ENCODE assay signal across 15 cellular contexts in the genomic region with DNA sequence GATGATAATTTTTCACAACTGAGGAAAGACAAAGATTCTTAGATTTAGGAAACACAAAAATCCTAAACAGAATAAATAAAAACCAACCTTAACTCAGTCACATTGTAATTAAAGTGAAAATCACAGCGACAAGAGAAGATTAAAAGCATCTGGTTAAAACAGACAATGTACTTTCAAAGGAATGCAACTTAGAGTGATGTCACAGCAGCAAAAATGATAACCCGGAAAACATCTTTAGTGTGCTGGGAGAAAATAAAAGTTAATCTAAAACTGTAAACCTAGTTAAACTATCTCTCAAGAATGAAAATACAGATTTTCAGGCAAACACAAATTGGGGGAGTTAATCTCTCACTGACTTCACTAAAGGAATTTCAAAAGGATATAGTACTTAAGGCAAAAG.
"Had no signal": no experiment of that assay in that cellular context is flagged by ENCODE, and none has a peak within 500 bp of the region (broad histone marks: within the 10 kb centered on the region; RNA-seq: fewer than 3 reads in every experiment).

No MANE protein-coding gene starts in this region.

- DNase-seq: activated CD4-positive, CD25-positive, alpha-beta regulatory T cell treated with anti-CD3 and anti-CD28 coated beads, Interleukin-2, amount 50 U/mL, for 72 hours; activated naive CD4-positive, alpha-beta T cell; activated T-cell treated with anti-CD3 and anti-CD28 coated beads, Interleukin-2, amount 50 U/mL, for 1 hour; amniotic stem cell; heart right ventricle; kidney; lower lobe of right lung; naive thymus-derived CD8-positive, alpha-beta T cell; spleen; stimulated activated CD4-positive, alpha-beta T cell treated with anti-CD3 and anti-CD28 coated beads, Interleukin-4, amount 100 ng/mL, for 24 hours; substantia nigra; T-cell; thyroid gland; upper lobe of right lung; WERI-Rb-1 had no signal
